Comparison of ENCODE assay signal across 8 cellular contexts in the genomic region with DNA sequence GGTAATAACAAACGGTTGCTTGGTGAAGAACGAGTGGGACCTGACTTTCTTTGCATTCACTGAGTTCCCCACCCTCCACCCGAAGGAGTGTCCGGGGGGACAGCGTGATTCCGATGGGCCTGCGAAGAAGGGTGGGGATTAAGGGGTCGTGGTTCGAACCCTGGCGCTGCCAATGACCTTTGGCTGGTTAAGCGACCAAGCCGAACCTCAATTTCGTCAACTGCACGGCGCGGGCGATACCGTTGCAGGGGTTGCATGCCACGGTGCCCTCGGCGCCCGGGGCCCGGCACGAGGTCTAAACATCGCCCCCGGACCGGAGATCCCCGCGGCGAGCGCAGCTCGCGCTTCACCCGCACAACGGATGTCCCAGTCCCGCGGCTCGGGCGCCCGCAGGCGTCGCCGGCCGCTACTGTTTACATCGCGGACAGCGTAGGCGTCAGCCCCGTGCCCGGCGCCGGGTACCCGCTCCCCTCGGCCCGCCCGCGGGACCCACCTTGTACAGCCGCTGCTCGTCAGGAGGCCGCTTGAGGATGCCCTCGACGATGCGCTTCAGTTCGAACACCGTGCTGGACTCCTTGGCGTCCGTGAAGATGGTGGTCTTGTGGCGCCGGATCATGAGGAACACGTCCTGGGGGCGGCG. TPM values are rescaled to one million over a fixed set of nuclear protein-coding genes. Genes with fewer than 3 reads are reported as not detected.
DNase-seq lines count a peak whose midpoint lies in the region; ATAC-seq and TF ChIP-seq lines count a peak whose summit lies in the region.

No MANE protein-coding gene starts in this region.

- peak overlapping the region; percentile 92 for H3K4me3 Mint-ChIP-seq in activated CD8-positive, alpha-beta memory T cell treated with anti-CD3 and anti-CD28 coated beads, Interleukin-2, amount 10 ng/mL, durations not matched to agents 7 days and 5 days
- peak overlapping the region; percentile 95 for H3K4me3 Mint-ChIP-seq in T-helper 1 cell treated with Interleukin-12 subunit alpha and Interleukin-12 subunit beta and Interleukin-4 antibody, amounts not matched to agents 30 μg/mL and 1 μg/mL, for 36 hours
- H3K4me3 Mint-ChIP-seq in endothelial cell (ENCODE audit: unreplicated experiment): peak overlapping the region; percentile 98
- H3K4me3 Mint-ChIP-seq in naive thymus-derived CD8-positive, alpha-beta T cell: peak overlapping the region; percentile 84 to 97 (median 91)

- DNase-seq in activated CD8-positive, alpha-beta memory T cell treated with anti-CD3 and anti-CD28 coated beads, Interleukin-2, amount 10 ng/mL, durations not matched to agents 7 days and 5 days: peak; percentile 59
- DNase-seq in activated CD8-positive, alpha-beta memory T cell treated with anti-CD3 and anti-CD28 coated beads, Interleukin-2, amount 50 U/mL, for 4 hours: no peak
- DNase-seq in endothelial cell (ENCODE audit: low spot score): peak; percentile 28
- peak in 5 of 10 donors; percentile 22 to 66 (median 33) for DNase-seq in naive thymus-derived CD8-positive, alpha-beta T cell
- no peak for DNase-seq in dedifferentiated amniotic fluid mesenchymal stem cell (ENCODE audit: extremely low spot score)
- DNase-seq in KG1 (lab: John Stamatoyannopoulos, UW): no peak

- H3K4me1 Mint-ChIP-seq in activated CD8-positive, alpha-beta memory T cell treated with anti-CD3 and anti-CD28 coated beads, Interleukin-2, amount 10 ng/mL, durations not matched to agents 7 days and 5 days: peaks cover 24% of the 10 kb centered on the region
- H3K4me1 Mint-ChIP-seq in T-helper 1 cell treated with Interleukin-12 subunit alpha and Interleukin-12 subunit beta and Interleukin-4 antibody, amounts not matched to agents 30 μg/mL and 1 μg/mL, for 36 hours (ENCODE audit: low read depth): peaks cover 19% of the 10 kb centered on the region
- H3K4me1 Mint-ChIP-seq in endothelial cell (ENCODE audit: unreplicated experiment): peaks cover 22% of the 10 kb centered on the region
- H3K4me1 Mint-ChIP-seq in naive thymus-derived CD8-positive, alpha-beta T cell: peaks cover 27 to 62% (median 50%) of the 10 kb centered on the region in 4 donors

- no peaks in the 10 kb centered on the region for H3K9me3 Mint-ChIP-seq in activated CD8-positive, alpha-beta memory T cell treated with anti-CD3 and anti-CD28 coated beads, Interleukin-2, amount 10 ng/mL, durations not matched to agents 7 days and 5 days (ENCODE audit: low read depth)
- H3K9me3 Mint-ChIP-seq in T-helper 1 cell treated with Interleukin-12 subunit alpha and Interleukin-12 subunit beta and Interleukin-4 antibody, amounts not matched to agents 30 μg/mL and 1 μg/mL, for 36 hours: no peaks in the 10 kb centered on the region
- H3K9me3 Mint-ChIP-seq in endothelial cell (ENCODE audit: unreplicated experiment): no peaks in the 10 kb centered on the region
- no peaks in the 10 kb centered on the region for H3K9me3 Mint-ChIP-seq in naive thymus-derived CD8-positive, alpha-beta T cell

- CTCF ChIA-PET in activated CD8-positive, alpha-beta memory T cell treated with anti-CD3 and anti-CD28 coated beads, Interleukin-2, amount 10 ng/mL, durations not matched to agents 7 days and 5 days (lab: Charles Lee): interaction anchor here (1.5 to 2.4 kb wide), 3 partner anchors 23 to 150 kb away, joined by 6 to 7 read pairs (median 6); no protein-coding TSS in a partner anchor

- H3K36me3 Mint-ChIP-seq in activated CD8-positive, alpha-beta memory T cell treated with anti-CD3 and anti-CD28 coated beads, Interleukin-2, amount 10 ng/mL, durations not matched to agents 7 days and 5 days: peaks cover 7% of the 10 kb centered on the region
- H3K36me3 Mint-ChIP-seq in T-helper 1 cell treated with Interleukin-12 subunit alpha and Interleukin-12 subunit beta and Interleukin-4 antibody, amounts not matched to agents 30 μg/mL and 1 μg/mL, for 36 hours (ENCODE audit: low read depth): peaks cover 17% of the 10 kb centered on the region
- H3K36me3 Mint-ChIP-seq in endothelial cell (ENCODE audit: low read depth, unreplicated experiment): peaks cover 19% of the 10 kb centered on the region
- H3K36me3 Mint-ChIP-seq in naive thymus-derived CD8-positive, alpha-beta T cell: peaks cover 0 to 30% (median 5%) of the 10 kb centered on the region in 3 donors

- TF ChIP-seq CTCF in endothelial cell (IDR thresholded peaks at IDR 0.05; ENCODE audit: unreplicated experiment): no peak

- peak; percentile 46 for ATAC-seq in activated CD8-positive, alpha-beta memory T cell treated with anti-CD3 and anti-CD28 coated beads, Interleukin-2, amount 10 ng/mL, durations not matched to agents 7 days and 5 days
- ATAC-seq in HG02885 (IDR thresholded peaks at IDR 0.05; ENCODE audit: poor library complexity, unreplicated experiment): peak; percentile 30
- ATAC-seq in naive thymus-derived CD8-positive, alpha-beta T cell: peak; percentile 28 to 43

- POLR2A ChIA-PET in naive thymus-derived CD8-positive, alpha-beta T cell (lab: Charles Lee): interaction anchor here (1.3 to 8.2 kb wide), 12 partner anchors 9 to 244 kb away, joined by 3 to 128 read pairs (median 8); a partner anchor contains a TSS

- no peaks in the 10 kb centered on the region for H3K27me3 Mint-ChIP-seq in activated CD8-positive, alpha-beta memory T cell treated with anti-CD3 and anti-CD28 coated beads, Interleukin-2, amount 10 ng/mL, durations not matched to agents 7 days and 5 days
- H3K27me3 Mint-ChIP-seq in T-helper 1 cell treated with Interleukin-12 subunit alpha and Interleukin-12 subunit beta and Interleukin-4 antibody, amounts not matched to agents 30 μg/mL and 1 μg/mL, for 36 hours (ENCODE audit: low read depth): no peaks in the 10 kb centered on the region
- peaks cover 14% of the 10 kb centered on the region for H3K27me3 Mint-ChIP-seq in endothelial cell (ENCODE audit: unreplicated experiment)
- H3K27me3 Mint-ChIP-seq in naive thymus-derived CD8-positive, alpha-beta T cell: no peaks in the 10 kb centered on the region

- peak overlapping the region; percentile 81 for H3K27ac Mint-ChIP-seq in activated CD8-positive, alpha-beta memory T cell treated with anti-CD3 and anti-CD28 coated beads, Interleukin-2, amount 10 ng/mL, durations not matched to agents 7 days and 5 days
- peak overlapping the region; percentile 93 for H3K27ac Mint-ChIP-seq in T-helper 1 cell treated with Interleukin-12 subunit alpha and Interleukin-12 subunit beta and Interleukin-4 antibody, amounts not matched to agents 30 μg/mL and 1 μg/mL, for 36 hours
- H3K27ac Mint-ChIP-seq in endothelial cell (ENCODE audit: unreplicated experiment): peak overlapping the region; percentile 93
- peak overlapping the region; percentile 88 to 96 (median 92) for H3K27ac Mint-ChIP-seq in naive thymus-derived CD8-positive, alpha-beta T cell

RNA-seq across cellular contexts. Expression of a gene that starts 0.5 kb away (rescaled TPM):
- total RNA-seq in activated CD8-positive, alpha-beta memory T cell treated with anti-CD3 and anti-CD28 coated beads, Interleukin-2, amount 10 ng/mL, durations not matched to agents 7 days and 5 days: 100 to 1,000 TPM; 260 to 318 TPM
- 195 TPM for total RNA-seq in endothelial cell (ENCODE audit: unreplicated experiment)
- 100 to 1,000 TPM; 121 to 137 TPM for total RNA-seq in naive thymus-derived CD8-positive, alpha-beta T cell
- polyA plus RNA-seq in naive thymus-derived CD8-positive, alpha-beta T cell: 100 to 1,000 TPM; 230 to 301 (median 288) TPM

RNA-seq across cellular contexts. Expression of a gene that starts 10.7 kb away (rescaled TPM):
- not detected for total RNA-seq in activated CD8-positive, alpha-beta memory T cell treated with anti-CD3 and anti-CD28 coated beads, Interleukin-2, amount 10 ng/mL, durations not matched to agents 7 days and 5 days
- total RNA-seq in endothelial cell (ENCODE audit: unreplicated experiment): not detected
- total RNA-seq in naive thymus-derived CD8-positive, alpha-beta T cell: not detected
- polyA plus RNA-seq in naive thymus-derived CD8-positive, alpha-beta T cell: under 1 TPM in 1 of 3 donors, not detected in 2; 0.99 TPM

RNA-seq across cellular contexts. Expression of a gene that starts 21.6 kb away (rescaled TPM):
- not detected for total RNA-seq in activated CD8-positive, alpha-beta memory T cell treated with anti-CD3 and anti-CD28 coated beads, Interleukin-2, amount 10 ng/mL, durations not matched to agents 7 days and 5 days
- total RNA-seq in endothelial cell (ENCODE audit: unreplicated experiment): not detected
- total RNA-seq in naive thymus-derived CD8-positive, alpha-beta T cell: not detected
- polyA plus RNA-seq in naive thymus-derived CD8-positive, alpha-beta T cell: not detected

RNA-seq across cellular contexts. Expression of a gene that starts 24.2 kb away (rescaled TPM):
- 100 to 1,000 TPM; 631 to 651 TPM for total RNA-seq in activated CD8-positive, alpha-beta memory T cell treated with anti-CD3 and anti-CD28 coated beads, Interleukin-2, amount 10 ng/mL, durations not matched to agents 7 days and 5 days
- total RNA-seq in endothelial cell (ENCODE audit: unreplicated experiment): 456 TPM
- total RNA-seq in naive thymus-derived CD8-positive, alpha-beta T cell: 100 to 1,000 TPM; 927 to 965 TPM
- polyA plus RNA-seq in naive thymus-derived CD8-positive, alpha-beta T cell: 100 to 1,000 TPM in 1 of 3 donors, 10 to 100 TPM in 2; 25.5 to 110 (median 62.4) TPM

RNA-seq across cellular contexts. Expression of a gene that starts 40.4 kb away (rescaled TPM):
- total RNA-seq in activated CD8-positive, alpha-beta memory T cell treated with anti-CD3 and anti-CD28 coated beads, Interleukin-2, amount 10 ng/mL, durations not matched to agents 7 days and 5 days: 10 to 100 TPM in 1 of 2 experiments, 1 to 10 TPM in 1; 6.0 to 10.3 TPM
- not detected for total RNA-seq in endothelial cell (ENCODE audit: unreplicated experiment)
- total RNA-seq in naive thymus-derived CD8-positive, alpha-beta T cell: 1 to 10 TPM; 2.0 to 2.9 TPM
- polyA plus RNA-seq in naive thymus-derived CD8-positive, alpha-beta T cell: 10 to 100 TPM in 1 of 3 donors, 1 to 10 TPM in 2; 1.5 to 14.7 (median 3.2) TPM

Comparison
In these comparisons a context has a peak if more than half of its experiments do, and no peak if none do; other contexts are left out.
1. DNase-seq: peak in activated CD8-positive, alpha-beta memory T cell treated with anti-CD3 and anti-CD28 coated beads, Interleukin-2, amount 10 ng/mL, durations not matched to agents 7 days and 5 days (single experiment) and endothelial cell (single experiment); none in activated CD8-positive, alpha-beta memory T cell treated with anti-CD3 and anti-CD28 coated beads, Interleukin-2, amount 50 U/mL, for 4 hours (single experiment), dedifferentiated amniotic fluid mesenchymal stem cell (single experiment) and KG1 (single experiment).
2. Peak in every context shown above with its lines, with median percentiles within 50 percentile points of each other: ATAC-seq, H3K27ac Mint-ChIP-seq and H3K4me3 Mint-ChIP-seq.